Comparison of ENCODE assay signal across 21 cellular contexts in the genomic region with DNA sequence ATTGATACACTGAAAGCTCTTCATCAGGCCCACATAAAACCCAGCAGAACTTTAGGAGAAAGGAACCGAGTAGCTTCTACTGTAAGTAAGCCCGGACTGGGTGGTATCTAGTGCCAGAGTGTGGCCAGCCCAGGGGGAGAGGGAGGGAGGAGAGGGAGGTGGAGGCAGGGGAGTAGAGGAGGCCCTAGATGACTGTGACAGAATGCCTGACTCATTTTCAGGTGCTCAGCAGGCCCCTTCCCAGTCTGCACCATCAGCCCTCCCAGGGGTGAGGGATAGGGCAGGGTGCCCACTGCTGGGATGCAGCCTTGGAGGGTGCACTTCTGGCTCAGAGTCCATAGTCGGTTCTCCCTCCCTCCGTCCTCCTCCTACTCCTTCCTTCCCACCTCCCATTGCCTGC.
"Had no signal": no experiment of that assay in that cellular context is flagged by ENCODE, and none has a peak within 500 bp of the region (broad histone marks: within the 10 kb centered on the region; RNA-seq: fewer than 3 reads in every experiment).

No MANE protein-coding gene starts in this region.

- H3K4me3 Mint-ChIP-seq: activated naive CD4-positive, alpha-beta T cell treated with anti-CD3 and anti-CD28 coated beads, Interleukin-2, amount 50 U/mL, for 24 hours; activated T-cell treated with anti-CD3 and anti-CD28 coated beads, Interleukin-2, amount 50 U/mL, for 72 hours; T-helper 17 cell; WTC11 had no signal

- H3K4me3 ChIP-seq: ascending aorta, body of pancreas had no signal

- H3K4me1 Mint-ChIP-seq: activated naive CD4-positive, alpha-beta T cell treated with anti-CD3 and anti-CD28 coated beads, Interleukin-2, amount 50 U/mL, for 24 hours had no signal

- DNase-seq: activated CD4-positive, alpha-beta T cell treated with anti-CD3 and anti-CD28 coated beads for 48 hours; activated CD4-positive, alpha-beta T cell treated with anti-CD3 and anti-CD28 coated beads, Interleukin-2, amount 50 U/mL, for 4 hours; activated CD4-positive, CD25-positive, alpha-beta regulatory T cell treated with anti-CD3 and anti-CD28 coated beads, Interleukin-2, amount 50 U/mL, for 72 hours; activated CD8-positive, alpha-beta memory T cell treated with anti-CD3 and anti-CD28 coated beads for 24 hours; activated naive CD4-positive, alpha-beta T cell; activated T-cell treated with anti-CD3 and anti-CD28 coated beads, Interleukin-2, amount 50 U/mL, for 72 hours; body of pancreas; NCI-H1105; NCI-H1436; NCI-H1694 treated with DMSO at 0.1 percent for 48 hours; NCI-H2029 treated with DMSO at 0.1 percent for 48 hours; NCI-H510A treated with DMSO at 0.1 percent for 48 hours; PC-3; SIG-M5; T-helper 17 cell; T-helper 9 cell had no signal

- H3K27ac Mint-ChIP-seq: activated naive CD4-positive, alpha-beta T cell treated with anti-CD3 and anti-CD28 coated beads, Interleukin-2, amount 50 U/mL, for 24 hours; activated T-cell treated with anti-CD3 and anti-CD28 coated beads, Interleukin-2, amount 50 U/mL, for 72 hours; activated T-helper 2 cell treated with anti-CD3 and anti-CD28 coated beads, Interferon-gamma antibody, Interleukin-2, Interleukin-4, amounts not matched to agents 10 μg/mL and 5 μg/mL and 100 μg/mL, durations not matched to agents 14 hours and 24 hours and 36 hours; T-helper 17 cell; WTC11 had no signal

- ATAC-seq: activated T-cell treated with anti-CD3 and anti-CD28 coated beads, Interleukin-2, amount 50 U/mL, for 72 hours; body of pancreas; PC-3; T-helper 17 cell; WTC11 had no signal

- FAIRE-seq: RCC 7860 had no signal

- H3K27me3 ChIP-seq: ascending aorta, body of pancreas had no signal

- H3K36me3 Mint-ChIP-seq: activated naive CD4-positive, alpha-beta T cell treated with anti-CD3 and anti-CD28 coated beads, Interleukin-2, amount 50 U/mL, for 24 hours; WTC11 had no signal

- H3K27me3 Mint-ChIP-seq: activated naive CD4-positive, alpha-beta T cell treated with anti-CD3 and anti-CD28 coated beads, Interleukin-2, amount 50 U/mL, for 24 hours; T-helper 17 cell had no signal

- H3K9me3 Mint-ChIP-seq: activated naive CD4-positive, alpha-beta T cell treated with anti-CD3 and anti-CD28 coated beads, Interleukin-2, amount 50 U/mL, for 24 hours; activated T-cell treated with anti-CD3 and anti-CD28 coated beads, Interleukin-2, amount 50 U/mL, for 72 hours; activated T-helper 2 cell treated with anti-CD3 and anti-CD28 coated beads, Interferon-gamma antibody, Interleukin-2, Interleukin-4, amounts not matched to agents 10 μg/mL and 5 μg/mL and 100 μg/mL, durations not matched to agents 14 hours and 24 hours and 36 hours; WTC11 had no signal
